Comparison of ENCODE assay signal across 8 cellular contexts in genomic region chr3:15269091-15269989, GRCh38.
DNase-seq lines count a peak whose midpoint lies in the region; ATAC-seq and TF ChIP-seq lines count a peak whose summit lies in the region.

No MANE protein-coding gene starts in this region.

- H3K27me3 Mint-ChIP-seq in T-helper 17 cell: no peaks in the 10 kb centered on the region

- H3K4me1 ChIP-seq in adrenal gland (replicated peaks in 1 of 2): peaks cover 44 to 78% of the 10 kb centered on the region in 2 donors
- peaks cover 0 to 30% of the 10 kb centered on the region in 2 donors for H3K4me1 ChIP-seq in right atrium auricular region

- WGBS in adrenal gland, 4 donors: 29 to 78% (median 44%) methylated on average over 7 to 29 of the region's 29 CpGs

- peak; percentile 37 to 87 for TF ChIP-seq POLR2A in adrenal gland (IDR thresholded peaks at IDR 0.05)

- H3K36me3 Mint-ChIP-seq in T-helper 17 cell (ENCODE audit: low read depth): peaks cover 3% of the 10 kb centered on the region

- H3K4me3 Mint-ChIP-seq in T-helper 17 cell: peak overlapping the region; percentile 76

- H3K9me3 ChIP-seq in T-helper 17 cell (ENCODE audit: control insufficient read depth, low read length, poor library complexity, severe bottlenecking) (no peaks in the 10 kb centered on the region), adrenal gland (replicated peaks in 1 of 3) (no peaks in the 10 kb centered on the region), right atrium auricular region (no peaks in the 10 kb centered on the region)

- H3K27ac Mint-ChIP-seq in T-helper 17 cell: peak overlapping the region; percentile 99

- intact Hi-C loops in adrenal gland (cut with DNase I): loop anchor here (5.0 to 10.0 kb wide), 4 partner anchors 63 to 133 kb away; partner anchors contain the start of gene SH3BP5 (in 2 of the 2)

- H3K27ac ChIP-seq in adrenal gland (peak overlapping the region; percentile 69 to 94 (median 89)), right atrium auricular region (peak overlapping the region; percentile 65 to 76)

- peaks cover 69% of the 10 kb centered on the region for H3K4me1 Mint-ChIP-seq in T-helper 17 cell

- H3K27me3 ChIP-seq in adrenal gland (no peaks in the 10 kb centered on the region), right atrium auricular region (no peaks in the 10 kb centered on the region)

- H3K36me3 ChIP-seq in adrenal gland (replicated peaks in 1 of 2): peaks cover 0 to 11% of the 10 kb centered on the region in 2 donors
- no peaks in the 10 kb centered on the region for H3K36me3 ChIP-seq in right atrium auricular region

- no peak for TF ChIP-seq CTCF in adrenal gland (IDR thresholded peaks at IDR 0.05)
- no peak for TF ChIP-seq CTCF in right atrium auricular region (IDR thresholded peaks at IDR 0.05)

- H3K4me3 ChIP-seq in adrenal gland: no peak overlapping the region
- H3K4me3 ChIP-seq in right atrium auricular region: no peak overlapping the region
- H3K4me3 ChIP-seq in skeletal muscle cell (ENCODE audit: low read depth, low read length): no peak overlapping the region

- peak; percentile 69 to 86 (median 74) for DNase-seq in T-helper 17 cell
- peak; percentile 94 to 98 (median 98) for DNase-seq in adrenal gland
- peak; percentile 96 for DNase-seq in right atrium auricular region (ENCODE audit: low spot score)
- peak; percentile 90 for DNase-seq in skeletal muscle cell (ENCODE audit: low read depth)
- DNase-seq in HuH-7.5 (ENCODE audit: low spot score): no peak
- no peak for DNase-seq in COR-L47 (lab: John Stamatoyannopoulos, UW)

- ATAC-seq in GM18867 (IDR thresholded peaks at IDR 0.05; ENCODE audit: unreplicated experiment) (peak; percentile 66), HG03432 (IDR thresholded peaks at IDR 0.05; ENCODE audit: unreplicated experiment) (peak; percentile 56), T-helper 17 cell (peak; percentile 64)

Comparison
In these comparisons a context has a peak if more than half of its experiments do, and no peak if none do; other contexts are left out.
1. DNase-seq: peak in T-helper 17 cell (3 of 3), adrenal gland (7 of 7), right atrium auricular region (single experiment) and skeletal muscle cell (single experiment); none in HuH-7.5 (single experiment) and COR-L47 (single experiment).
2. Peak in every context shown above with its lines, with median percentiles within 50 percentile points of each other: ATAC-seq.